26 cellular contexts compared by ENCODE assay signal in the genomic region with DNA sequence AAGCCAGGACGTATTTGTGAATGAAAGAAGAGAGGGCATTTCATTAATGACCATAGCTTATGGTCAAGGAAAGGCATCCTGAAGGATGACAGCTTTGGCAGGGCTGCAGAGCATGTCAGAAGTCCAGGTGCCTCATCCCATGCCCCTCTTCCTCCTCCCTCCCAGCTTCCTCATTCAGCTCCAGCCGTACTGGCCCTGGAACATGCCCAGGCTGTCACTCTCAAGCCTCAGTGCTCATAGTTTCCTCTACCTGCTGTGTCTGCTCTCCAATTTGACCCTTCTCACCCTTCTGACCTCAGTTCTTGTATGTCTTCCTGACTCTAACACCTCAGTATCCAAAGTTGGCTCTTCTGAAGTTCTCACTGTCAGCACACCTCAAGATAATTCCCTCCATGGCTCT.
"Had no signal": no experiment of that assay in that cellular context is flagged by ENCODE, and none has a peak within 500 bp of the region (broad histone marks: within the 10 kb centered on the region; RNA-seq: fewer than 3 reads in every experiment).

No MANE protein-coding gene starts in this region.

- FAIRE-seq: pancreas, small intestine had no signal

- H3K36me3 ChIP-seq: neutrophil, pancreas, right lobe of liver, sigmoid colon, suprapubic skin, tibial artery, transverse colon, upper lobe of right lung, uterus had no signal

- ATAC-seq: naive thymus-derived CD8-positive, alpha-beta T cell; natural killer cell treated with Interleukin-12 subunit alpha and Interleukin-12 subunit beta and Interleukin-15 and Interleukin-18, amount 100 ng/mL, for 72 hours; psoas muscle; right cardiac atrium; right lobe of liver; stimulated activated memory B cell treated with anti-CD40 and anti-IgM and Interleukin-4, amounts not matched to agents 10 μg/mL and 1 μg/mL and 100 μg/mL, for 72 hours; stimulated activated naive CD8-positive, alpha-beta T cell treated with anti-CD3 and anti-CD28 coated beads, Interleukin-15, amount 100 ng/mL, for 72 hours; stimulated activated naive CD8-positive, alpha-beta T cell treated with anti-CD3 and anti-CD28 coated beads, Interleukin-15, Interleukin-2, amounts not matched to agents 100 U/mL and 50 U/mL, for 24 hours; upper lobe of right lung had no signal

- H3K9me3 ChIP-seq: neutrophil, pancreas, psoas muscle, right lobe of liver, sigmoid colon, suprapubic skin, testis, tibial artery, transverse colon, upper lobe of right lung, uterus had no signal

- H3K27ac ChIP-seq: neutrophil, pancreas, psoas muscle, right lobe of liver, sigmoid colon, suprapubic skin, testis, tibial artery, transverse colon, upper lobe of right lung, uterus had no signal

- H3K4me1 ChIP-seq: psoas muscle, right lobe of liver, sigmoid colon, testis, tibial artery, transverse colon, upper lobe of right lung, uterus had no signal

- H3K4me3 ChIP-seq: pancreas, psoas muscle, right lobe of liver, sigmoid colon, suprapubic skin, testis, tibial artery, transverse colon, upper lobe of right lung, uterus had no signal

- H3K27me3 ChIP-seq: neutrophil, pancreas, right lobe of liver, sigmoid colon, suprapubic skin, testis, tibial artery, transverse colon, upper lobe of right lung, uterus had no signal

- DNase-seq: naive thymus-derived CD8-positive, alpha-beta T cell; nephron progenitor cell; nucleus accumbens; pancreas; psoas muscle; right cardiac atrium; right lobe of liver; sigmoid colon; small intestine; stimulated activated CD4-positive, alpha-beta T cell treated with anti-CD3 and anti-CD28 coated beads, Interleukin-15, amount 100 ng/mL, for 24 hours; stimulated activated CD4-positive, alpha-beta T cell treated with anti-CD3 and anti-CD28 coated beads, Interleukin-4, amount 100 ng/mL, for 1 hour; stimulated activated CD4-positive, alpha-beta T cell treated with anti-CD3 and anti-CD28 coated beads, Interleukin-4, amount 100 ng/mL, for 4 hours; stimulated activated CD8-positive, alpha-beta memory T cell treated with anti-CD3 and anti-CD28 coated beads, Interleukin-4, amount 100 ng/mL, for 48 hours; stimulated activated naive CD4-positive, alpha-beta T cell; stimulated activated naive CD8-positive, alpha-beta T cell treated with anti-CD3 and anti-CD28 coated beads, Interleukin-15, amount 100 ng/mL, for 72 hours; stimulated activated naive CD8-positive, alpha-beta T cell treated with anti-CD3 and anti-CD28 coated beads, Interleukin-15, Interleukin-2, amounts not matched to agents 100 U/mL and 50 U/mL, for 24 hours; substantia nigra; testis; tibial artery; transverse colon; upper lobe of right lung; uterus had no signal
